Comparison of ENCODE assay signal across 8 cellular contexts in the genomic region with DNA sequence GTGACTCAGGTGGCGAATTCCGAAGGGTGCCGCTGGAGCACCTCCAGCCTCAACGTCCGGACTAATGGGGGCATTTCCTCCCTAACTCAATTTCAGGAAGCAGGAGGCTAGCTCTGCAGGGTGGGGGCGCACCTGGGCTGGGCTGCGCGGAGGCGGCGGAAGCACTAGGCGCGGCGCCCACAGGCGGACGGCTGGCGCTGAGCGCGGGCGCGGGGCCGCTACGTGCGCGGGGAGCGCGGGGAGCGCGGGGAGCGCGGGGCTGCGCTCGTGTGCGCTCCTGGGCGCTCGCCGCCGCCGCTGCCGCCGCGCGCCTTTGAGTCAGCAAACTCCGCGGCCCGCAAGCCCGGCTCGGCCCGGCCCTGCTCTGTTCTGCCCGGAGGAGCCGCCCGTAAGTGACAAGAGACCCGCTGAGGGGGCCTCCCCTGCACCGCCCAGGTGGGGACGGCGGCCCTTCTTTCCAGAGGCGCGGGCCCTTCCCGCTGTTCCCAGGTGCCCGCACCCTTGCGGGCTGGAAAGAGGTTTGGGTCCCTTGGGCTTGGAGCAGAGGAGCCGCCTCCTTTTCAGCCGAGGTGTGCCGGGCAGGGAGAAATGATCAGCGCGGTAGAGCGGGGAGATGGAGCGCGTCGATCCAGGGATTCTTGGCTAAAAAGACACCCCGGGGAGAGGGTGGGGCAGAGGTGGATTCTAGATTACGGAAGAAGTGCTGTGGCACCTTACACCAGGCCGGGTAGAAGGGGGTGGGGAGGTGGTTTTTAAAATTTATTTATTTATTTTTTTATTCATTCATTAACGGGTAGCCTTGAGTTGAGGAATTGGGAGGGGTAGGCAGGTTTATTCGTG. TPM values are rescaled to one million over a fixed set of nuclear protein-coding genes. Genes with fewer than 3 reads are reported as not detected.
DNase-seq lines count a peak whose midpoint lies in the region; ATAC-seq and TF ChIP-seq lines count a peak whose summit lies in the region.

A gene with protein sequence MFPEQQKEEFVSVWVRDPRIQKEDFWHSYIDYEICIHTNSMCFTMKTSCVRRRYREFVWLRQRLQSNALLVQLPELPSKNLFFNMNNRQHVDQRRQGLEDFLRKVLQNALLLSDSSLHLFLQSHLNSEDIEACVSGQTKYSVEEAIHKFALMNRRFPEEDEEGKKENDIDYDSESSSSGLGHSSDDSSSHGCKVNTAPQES (plus strand): TSS at position 164 of the 840 bp plus-strand sequence. CDS start 54,581 bp downstream, outside the sequence.

- H3K4me1 ChIP-seq in mucosa of descending colon (ENCODE audit: low read depth): peaks cover 5% of the 10 kb centered on the region

- H3K36me3 ChIP-seq in mucosa of descending colon (ENCODE audit: low read depth): no peaks in the 10 kb centered on the region

- peak within 1 kb of the TSS; percentile 15 for H3K4me3 ChIP-seq in mucosa of descending colon

- TF ChIP-seq CTCF in mucosa of descending colon (IDR thresholded peaks at IDR 0.05): no peak

- no peaks in the 10 kb centered on the region for H3K9me3 ChIP-seq in mucosa of descending colon

- peak; percentile 79 for ATAC-seq in GM18867 (IDR thresholded peaks at IDR 0.05; ENCODE audit: unreplicated experiment)
- peak; percentile 69 for ATAC-seq in HG03108 (IDR thresholded peaks at IDR 0.05; ENCODE audit: unreplicated experiment)
- ATAC-seq in mucosa of descending colon: peak; percentile 94

- intact Hi-C loops in mucosa of descending colon (cut with DNase I, micrococcal nuclease): no loop called here

- DNase-seq in 8988T: peak; percentile 56
- DNase-seq in NCI-H226: peak; percentile 79
- DNase-seq in activated CD4-positive, alpha-beta T cell treated with anti-CD3 and anti-CD28 coated beads, Interleukin-2, amount 50 U/mL, for 48 hours: peak; percentile 65 to 71
- DNase-seq in effector CD8-positive, alpha-beta T cell (lab: John Stamatoyannopoulos, UW): peak; percentile 38
- peak; percentile 69 to 84 (median 82) for DNase-seq in mucosa of descending colon
- DNase-seq in stimulated activated CD8-positive, alpha-beta memory T cell treated with anti-CD3 and anti-CD28 coated beads, Interleukin-4, amount 100 ng/mL, for 24 hours (ENCODE audit: low read depth): peak; percentile 47

RNA-seq across cellular contexts. Expression of the gene that starts here (rescaled TPM):
- total RNA-seq in mucosa of descending colon: 1 to 10 TPM; 1.9 to 5.7 (median 4.7) TPM

Comparison
In these comparisons a context has a peak if more than half of its experiments do, and no peak if none do; other contexts are left out.
1. Peak in every context shown above with its lines: DNase-seq, ATAC-seq and H3K4me3 ChIP-seq.